15 cellular contexts compared by ENCODE assay signal in the genomic region with DNA sequence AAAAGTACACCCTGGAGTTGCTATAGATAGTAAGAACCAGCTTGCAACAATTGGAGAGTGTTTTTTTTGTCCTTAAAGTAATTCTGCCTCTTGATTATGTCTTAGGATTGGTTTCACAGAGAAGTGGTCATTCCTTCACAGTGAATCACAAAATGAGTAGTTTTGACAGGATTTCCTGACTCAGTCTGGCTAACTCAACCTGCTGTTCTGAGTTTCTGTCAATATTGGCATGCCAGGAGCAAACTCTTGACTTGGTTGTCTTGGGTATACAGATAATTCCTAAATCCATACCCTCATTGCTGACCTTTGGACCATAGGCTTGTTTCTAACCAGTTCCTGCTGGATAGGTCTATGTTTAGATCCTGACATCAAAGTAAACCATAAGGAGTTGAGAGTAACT. TPM values are rescaled to one million over a fixed set of nuclear protein-coding genes. Genes with fewer than 3 reads are reported as not detected.
DNase-seq lines count a peak whose midpoint lies in the region; ATAC-seq, FAIRE-seq and TF ChIP-seq lines count a peak whose summit lies in the region.
"Had no signal": no experiment of that assay in that cellular context is flagged by ENCODE, and none has a peak within 500 bp of the region (broad histone marks: within the 10 kb centered on the region; RNA-seq: fewer than 3 reads in every experiment).

No MANE protein-coding gene starts in this region.

- H3K27ac ChIP-seq in HUES48 (ENCODE audit: low read depth, low read length) (peak overlapping the region; percentile 63), mesenchymal stem cell (ENCODE audit: low read length, poor library complexity, severe bottlenecking) (peak overlapping the region; percentile 87)
- H3K27ac ChIP-seq: BLaER1 treated with 17β-estradiol and CSF1 and Interleukin-3, amounts not matched to agents 10 nM and 100 nM had no signal

- in situ Hi-C loops in ACHN (cut with HindIII; ENCODE audit: low pct_ligation_motif_present, low pct_unique_long_range_greater_than_20kb, low sequenced_read_pairs) = no loop called here

- H3K18ac ChIP-seq in mesenchymal stem cell (ENCODE audit: low read depth in 1 of 2, low read length in 2 of 2) = no peak overlapping the region

- no peak overlapping the region for H2AFZ ChIP-seq in mesenchymal stem cell (ENCODE audit: low read depth, low read length)

- H3K9me3 ChIP-seq in HUES48 (ENCODE audit: control insufficient read depth, insufficient read depth, low read length) (no peaks in the 10 kb centered on the region), mesenchymal stem cell (ENCODE audit: control insufficient read depth, low read length) (no peaks in the 10 kb centered on the region)
- H3K9me3 ChIP-seq: BLaER1 treated with 17β-estradiol and CSF1 and Interleukin-3, amounts not matched to agents 10 nM and 100 nM had no signal

- H2BK15ac ChIP-seq in mesenchymal stem cell (ENCODE audit: low read depth, poor library complexity, severe bottlenecking) = no peak overlapping the region

- peak; percentile 47 for FAIRE-seq in bronchial epithelial cell (lab: Jason Lieb, UNC)
- FAIRE-seq: endometrium had no signal

- H3K9ac ChIP-seq in HUES48 (ENCODE audit: low read depth, low read length) (no peak overlapping the region), mesenchymal stem cell (ENCODE audit: low read length) (peak overlapping the region; percentile 2)
- H3K9ac ChIP-seq: BLaER1 treated with 17β-estradiol and CSF1 and Interleukin-3, amounts not matched to agents 10 nM and 100 nM had no signal

- no peak overlapping the region for H3K14ac ChIP-seq in mesenchymal stem cell (ENCODE audit: low read length in 2 of 2)

- no peak overlapping the region for H4K8ac ChIP-seq in mesenchymal stem cell (ENCODE audit: low read length)

- no peak overlapping the region for H2BK5ac ChIP-seq in mesenchymal stem cell (ENCODE audit: low read depth, low read length, poor library complexity, severe bottlenecking)

- H3K36me3 ChIP-seq in HUES48 (ENCODE audit: control insufficient read depth, insufficient read depth, low read length) (no peaks in the 10 kb centered on the region), bronchial epithelial cell (ENCODE audit: control insufficient read depth, insufficient read depth, low read length) (no peaks in the 10 kb centered on the region), mesenchymal stem cell (ENCODE audit: control insufficient read depth in 1 of 2, insufficient read depth in 2 of 2, low read depth in 1 of 2, low read length in 2 of 2) (no peaks in the 10 kb centered on the region)
- H3K36me3 ChIP-seq: BLaER1 treated with 17β-estradiol and CSF1 and Interleukin-3, amounts not matched to agents 10 nM and 100 nM had no signal

- H3K27me3 ChIP-seq in HUES48 (ENCODE audit: control insufficient read depth, insufficient read depth, low read length) (no peaks in the 10 kb centered on the region), bronchial epithelial cell (ENCODE audit: control insufficient read depth, insufficient read depth, low read length) (no peaks in the 10 kb centered on the region), mesenchymal stem cell (ENCODE audit: control insufficient read depth in 1 of 2, insufficient read depth in 1 of 2, low read length in 2 of 2) (no peaks in the 10 kb centered on the region)
- H3K27me3 ChIP-seq: BLaER1 treated with 17β-estradiol and CSF1 and Interleukin-3, amounts not matched to agents 10 nM and 100 nM had no signal

- H2AK5ac ChIP-seq in mesenchymal stem cell (ENCODE audit: low read length, severe bottlenecking) = no peak overlapping the region

- no peak overlapping the region for H3K23ac ChIP-seq in mesenchymal stem cell (ENCODE audit: low read length in 2 of 2)

- no peak overlapping the region for H3K4ac ChIP-seq in mesenchymal stem cell (ENCODE audit: low read depth in 1 of 2, low read length in 2 of 2)

- no peak for TF ChIP-seq CTCF in bronchial epithelial cell (IDR thresholded peaks at IDR 0.05; ENCODE audit: insufficient read depth, low read length, severe bottlenecking)

- H3K4me3 ChIP-seq in HUES48 (ENCODE audit: low read depth, low read length) (no peak overlapping the region), bronchial epithelial cell (ENCODE audit: low read depth, low read length) (no peak overlapping the region), mesenchymal stem cell (ENCODE audit: insufficient read depth in 1 of 2, low read depth in 1 of 2, low read length in 2 of 2) (no peak overlapping the region)
- H3K4me3 ChIP-seq: BLaER1 treated with 17β-estradiol and CSF1 and Interleukin-3, amounts not matched to agents 10 nM and 100 nM had no signal

- H3K4me2 ChIP-seq in mesenchymal stem cell (ENCODE audit: low read length, poor library complexity, severe bottlenecking) = no peak overlapping the region

- DNase-seq in ACHN (peak; percentile 83), bronchial epithelial cell (ENCODE audit: low read depth) (peak; percentile 98), mesenchymal stem cell (peak; percentile 81), NCI-H524 (lab: John Stamatoyannopoulos, UW) (no peak), NCI-H1105 (lab: John Stamatoyannopoulos, UW) (no peak), NCI-H2029 (lab: John Stamatoyannopoulos, UW) (no peak)
- DNase-seq: midbrain; NCI-H2171; stimulated activated CD4-positive, alpha-beta T cell treated with anti-CD3 and anti-CD28 coated beads, Interleukin-1b, Interleukin-23, amount 100 ng/mL, for 48 hours; T1000 had no signal

- H2BK12ac ChIP-seq in mesenchymal stem cell (ENCODE audit: low read length in 2 of 2) = no peak overlapping the region

- no peak overlapping the region for H2BK120ac ChIP-seq in mesenchymal stem cell (ENCODE audit: low read depth, low read length)

- H3K4me1 ChIP-seq in HUES48 (ENCODE audit: control insufficient read depth, insufficient read depth, low read length) (peaks cover 23% of the 10 kb centered on the region), mesenchymal stem cell (ENCODE audit: control insufficient read depth, insufficient read depth, low read depth, low read length) (peaks cover 10% of the 10 kb centered on the region)

- H4K91ac ChIP-seq in mesenchymal stem cell (ENCODE audit: low read length) = no peak overlapping the region

- peaks cover 13% of the 10 kb centered on the region for H3K79me1 ChIP-seq in mesenchymal stem cell (replicated peaks; ENCODE audit: low read length, poor library complexity, severe bottlenecking)

- no peak for ATAC-seq in GM21381 (IDR thresholded peaks at IDR 0.05; ENCODE audit: unreplicated experiment)

RNA-seq across cellular contexts. Expression of a gene that starts 9.4 kb away (rescaled TPM):
- total RNA-seq in bronchial epithelial cell = 20.8 and 25.2 TPM in 2 replicates
- 0.03 TPM for polyA plus RNA-seq in mesenchymal stem cell (2013, experiment 1 of 2)
- 0.04 TPM for polyA plus RNA-seq in mesenchymal stem cell (2013, experiment 2 of 2)
- total RNA-seq: activated T-helper 2 cell treated with anti-CD3 and anti-CD28 coated beads, Interferon-gamma antibody, Interleukin-2, Interleukin-4, amounts not matched to agents 10 μg/mL and 5 μg/mL and 100 μg/mL, durations not matched to agents 14 hours and 24 hours and 36 hours had no signal

Comparison
In these comparisons a context has a peak if more than half of its experiments do, and no peak if none do; other contexts are left out.
1. DNase-seq: peak in ACHN (single experiment), bronchial epithelial cell (single experiment) and mesenchymal stem cell (single experiment); none in NCI-H524 (0 of 2), NCI-H1105 (single experiment) and NCI-H2029 (single experiment).